ENCODE assay signal across 1 cellular context in the genomic region with DNA sequence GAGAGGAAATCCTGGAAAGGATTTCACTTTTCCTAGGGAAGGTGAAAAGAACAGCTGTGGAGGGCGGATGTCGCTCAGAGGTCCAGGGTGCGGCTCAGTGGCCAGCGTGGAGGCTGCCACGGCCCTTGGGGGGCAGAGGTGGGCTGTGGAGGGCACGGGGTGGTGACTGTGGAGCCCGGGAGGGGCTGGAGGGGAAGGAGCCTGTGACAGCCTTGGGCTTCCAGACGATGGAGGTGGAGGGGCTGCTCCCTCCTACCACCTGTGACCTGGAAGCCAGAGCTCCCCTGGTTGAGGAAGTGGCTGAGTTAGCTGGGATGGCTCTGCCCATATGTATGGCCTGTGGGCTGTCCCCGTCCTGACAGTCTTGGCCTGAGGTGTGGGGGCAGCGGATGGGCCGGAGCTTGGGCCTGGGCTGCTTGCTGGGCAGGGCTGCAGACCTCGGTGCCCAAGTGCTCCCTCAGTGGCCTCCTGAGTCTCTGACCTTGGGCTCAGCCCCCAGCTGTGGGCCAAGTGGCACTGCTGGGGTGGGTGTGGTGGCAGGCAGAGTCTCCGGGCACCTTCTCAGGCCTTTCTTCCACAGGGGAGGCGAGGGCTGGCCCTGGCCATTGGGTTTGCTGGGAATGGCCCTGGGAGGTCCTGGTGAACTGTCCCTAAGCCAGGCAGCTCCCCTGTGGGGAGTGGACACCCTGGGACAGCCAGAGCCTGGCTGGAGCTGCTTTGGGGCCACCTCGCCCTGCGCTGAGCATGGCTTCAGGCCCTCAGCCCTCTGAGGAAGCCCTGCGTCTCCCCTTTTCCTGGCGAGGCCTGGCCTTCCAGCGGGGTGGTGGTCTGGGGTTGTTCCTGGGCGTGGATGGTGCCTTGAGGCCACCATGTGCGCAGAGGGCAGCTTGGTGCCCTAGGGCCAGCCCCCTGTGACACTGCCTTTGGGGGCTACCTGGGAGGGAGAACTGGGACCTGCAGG.
A peak's percentile ranks its signal among the peaks of the same experiment; 100 is the strongest.
TF ChIP-seq lines count a peak whose summit lies in the region.

No MANE protein-coding gene starts in this region.

TF ChIP-seq in K562, 482 proteins besides CTCF, POLR2A, EP300 and RAD21:
- TF ChIP-seq ZNF274 (IDR thresholded peaks at IDR 0.05; ENCODE audit: borderline replicate concordance, low read depth, low read length) = no peak
- no peak for TF ChIP-seq HDAC2 (IDR thresholded peaks at IDR 0.05)
- TF ChIP-seq, protein P1, sequence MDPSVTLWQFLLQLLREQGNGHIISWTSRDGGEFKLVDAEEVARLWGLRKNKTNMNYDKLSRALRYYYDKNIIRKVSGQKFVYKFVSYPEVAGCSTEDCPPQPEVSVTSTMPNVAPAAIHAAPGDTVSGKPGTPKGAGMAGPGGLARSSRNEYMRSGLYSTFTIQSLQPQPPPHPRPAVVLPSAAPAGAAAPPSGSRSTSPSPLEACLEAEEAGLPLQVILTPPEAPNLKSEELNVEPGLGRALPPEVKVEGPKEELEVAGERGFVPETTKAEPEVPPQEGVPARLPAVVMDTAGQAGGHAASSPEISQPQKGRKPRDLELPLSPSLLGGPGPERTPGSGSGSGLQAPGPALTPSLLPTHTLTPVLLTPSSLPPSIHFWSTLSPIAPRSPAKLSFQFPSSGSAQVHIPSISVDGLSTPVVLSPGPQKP (CRISPR knock-in tag; IDR thresholded peaks at IDR 0.05) = no peak
- peak; percentile 46 for TF ChIP-seq RBFOX2 (IDR thresholded peaks at IDR 0.05; ENCODE audit: low read depth, low read length)
- TF ChIP-seq ILF3 (IDR thresholded peaks at IDR 0.05; ENCODE audit: borderline replicate concordance) = no peak
- TF ChIP-seq PCBP1 (IDR thresholded peaks at IDR 0.05; ENCODE audit: low read depth, low read length, poor library complexity, severe bottlenecking) = peak; percentile 34
- TF ChIP-seq, protein P2, sequence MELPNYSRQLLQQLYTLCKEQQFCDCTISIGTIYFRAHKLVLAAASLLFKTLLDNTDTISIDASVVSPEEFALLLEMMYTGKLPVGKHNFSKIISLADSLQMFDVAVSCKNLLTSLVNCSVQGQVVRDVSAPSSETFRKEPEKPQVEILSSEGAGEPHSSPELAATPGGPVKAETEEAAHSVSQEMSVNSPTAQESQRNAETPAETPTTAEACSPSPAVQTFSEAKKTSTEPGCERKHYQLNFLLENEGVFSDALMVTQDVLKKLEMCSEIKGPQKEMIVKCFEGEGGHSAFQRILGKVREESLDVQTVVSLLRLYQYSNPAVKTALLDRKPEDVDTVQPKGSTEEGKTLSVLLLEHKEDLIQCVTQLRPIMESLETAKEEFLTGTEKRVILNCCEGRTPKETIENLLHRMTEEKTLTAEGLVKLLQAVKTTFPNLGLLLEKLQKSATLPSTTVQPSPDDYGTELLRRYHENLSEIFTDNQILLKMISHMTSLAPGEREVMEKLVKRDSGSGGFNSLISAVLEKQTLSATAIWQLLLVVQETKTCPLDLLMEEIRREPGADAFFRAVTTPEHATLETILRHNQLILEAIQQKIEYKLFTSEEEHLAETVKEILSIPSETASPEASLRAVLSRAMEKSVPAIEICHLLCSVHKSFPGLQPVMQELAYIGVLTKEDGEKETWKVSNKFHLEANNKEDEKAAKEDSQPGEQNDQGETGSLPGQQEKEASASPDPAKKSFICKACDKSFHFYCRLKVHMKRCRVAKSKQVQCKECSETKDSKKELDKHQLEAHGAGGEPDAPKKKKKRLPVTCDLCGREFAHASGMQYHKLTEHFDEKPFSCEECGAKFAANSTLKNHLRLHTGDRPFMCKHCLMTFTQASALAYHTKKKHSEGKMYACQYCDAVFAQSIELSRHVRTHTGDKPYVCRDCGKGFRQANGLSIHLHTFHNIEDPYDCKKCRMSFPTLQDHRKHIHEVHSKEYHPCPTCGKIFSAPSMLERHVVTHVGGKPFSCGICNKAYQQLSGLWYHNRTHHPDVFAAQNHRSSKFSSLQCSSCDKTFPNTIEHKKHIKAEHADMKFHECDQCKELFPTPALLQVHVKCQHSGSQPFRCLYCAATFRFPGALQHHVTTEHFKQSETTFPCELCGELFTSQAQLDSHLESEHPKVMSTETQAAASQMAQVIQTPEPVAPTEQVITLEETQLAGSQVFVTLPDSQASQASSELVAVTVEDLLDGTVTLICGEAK (IDR thresholded peaks at IDR 0.05) = no peak
- TF ChIP-seq, protein P2 (CRISPR knock-in tag; IDR thresholded peaks at IDR 0.05) = no peak
